In the genomic region with DNA sequence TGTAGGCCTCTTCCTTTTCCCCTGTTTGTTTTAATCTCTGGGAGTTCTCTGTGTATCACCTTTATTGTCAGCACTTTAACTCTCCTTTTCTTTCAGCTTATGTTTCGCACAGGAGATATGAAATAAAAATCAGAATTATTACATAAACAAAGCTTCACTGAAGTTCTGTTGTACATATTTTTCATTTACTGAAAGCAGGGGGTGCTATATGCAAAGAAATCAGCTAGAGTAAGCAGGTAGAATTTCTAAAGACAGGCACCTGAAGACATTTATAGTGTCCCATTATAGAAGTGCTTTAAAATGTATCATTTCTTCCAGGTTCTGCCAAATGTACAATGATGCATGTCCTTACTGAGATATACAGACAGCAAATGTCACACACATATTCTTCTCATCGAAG, we compare ENCODE assay signal across 10 cellular contexts.
DNase-seq lines count a peak whose midpoint lies in the region; ATAC-seq and TF ChIP-seq lines count a peak whose summit lies in the region.
"Had no signal": no experiment of that assay in that cellular context is flagged by ENCODE, and none has a peak within 500 bp of the region (broad histone marks: within the 10 kb centered on the region; RNA-seq: fewer than 3 reads in every experiment).

No MANE protein-coding gene starts in this region.

- DNase-seq in HCEC 1CT (peak; percentile 37), NCI-H2227 treated with DMSO at 0.1 percent for 48 hours (lab: John Stamatoyannopoulos, UW) (peak; percentile 87), astrocyte of the hippocampus (ENCODE audit: low read depth, low spot score) (peak; percentile 5), foreskin melanocyte (no peak), NCI-H187 (lab: John Stamatoyannopoulos, UW) (no peak), head of caudate nucleus (no peak)
- DNase-seq: effector memory CD4-positive, alpha-beta T cell had no signal

- no peak for ATAC-seq in HG03108 (IDR thresholded peaks at IDR 0.05; ENCODE audit: unreplicated experiment)
- ATAC-seq: activated T-helper 17 cell treated with anti-CD3 and anti-CD28 coated beads, Interleukin-2, amount 50 U/mL, for 72 hours had no signal

- TF ChIP-seq CTCF in nephron (IDR thresholded peaks at IDR 0.05; ENCODE audit: unreplicated experiment in 3 of 3) = peak in 2 of 3 experiments; percentile 42 to 52

- no peaks in the 10 kb centered on the region for H3K27me3 Mint-ChIP-seq in nephron (ENCODE audit: low read depth)
- H3K27me3 Mint-ChIP-seq: activated T-helper 17 cell treated with anti-CD3 and anti-CD28 coated beads, Interleukin-2, amount 50 U/mL, for 72 hours had no signal

- H3K27ac Mint-ChIP-seq in nephron = no peak overlapping the region
- H3K27ac Mint-ChIP-seq: activated T-helper 17 cell treated with anti-CD3 and anti-CD28 coated beads, Interleukin-2, amount 50 U/mL, for 72 hours had no signal

- no peaks in the 10 kb centered on the region for H3K9me3 Mint-ChIP-seq in nephron

- H3K4me1 Mint-ChIP-seq in nephron = peaks cover 4% of the 10 kb centered on the region

- H3K36me3 Mint-ChIP-seq in nephron (ENCODE audit: low read depth) = no peaks in the 10 kb centered on the region

- intact Hi-C loops in head of caudate nucleus (cut with DNase I) = no loop called here

- H3K4me3 Mint-ChIP-seq in nephron = no peak overlapping the region
- H3K4me3 Mint-ChIP-seq: activated T-helper 17 cell treated with anti-CD3 and anti-CD28 coated beads, Interleukin-2, amount 50 U/mL, for 72 hours had no signal

Comparison
In these comparisons a context has a peak if more than half of its experiments do, and no peak if none do; other contexts are left out.
1. DNase-seq: peak in HCEC 1CT (single experiment), NCI-H2227 treated with DMSO at 0.1 percent for 48 hours (single experiment) and astrocyte of the hippocampus (single experiment); none in foreskin melanocyte (single experiment), NCI-H187 (0 of 2) and head of caudate nucleus (0 of 42).